Comparison of ENCODE assay signal across 17 cellular contexts in the genomic region with DNA sequence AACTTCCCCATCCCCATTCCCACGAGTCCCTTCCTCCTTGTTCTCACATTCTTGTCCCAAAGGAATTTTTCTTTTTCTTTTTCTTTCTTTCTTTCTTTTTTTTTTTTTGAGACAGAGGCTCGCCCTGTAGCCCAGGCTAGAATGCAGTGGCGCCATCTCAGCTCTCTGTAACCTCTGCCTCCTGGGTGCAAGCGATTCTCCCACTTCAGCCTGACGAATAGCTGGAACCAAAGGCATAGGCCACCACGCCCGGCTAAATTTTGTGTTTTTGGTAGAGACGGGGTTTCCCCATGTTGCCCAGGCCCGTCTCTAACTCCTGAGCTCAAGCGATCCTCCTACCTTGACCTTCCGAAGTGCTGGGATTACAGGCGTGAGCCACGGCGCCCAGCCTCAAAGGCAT. TPM values are rescaled to one million over a fixed set of nuclear protein-coding genes. Genes with fewer than 3 reads are reported as not detected.
DNase-seq lines count a peak whose midpoint lies in the region; ATAC-seq and TF ChIP-seq lines count a peak whose summit lies in the region.
"Had no signal": no experiment of that assay in that cellular context is flagged by ENCODE, and none has a peak within 500 bp of the region (broad histone marks: within the 10 kb centered on the region; RNA-seq: fewer than 3 reads in every experiment).

No MANE protein-coding gene starts in this region.

- H3K4me3 Mint-ChIP-seq in activated CD4-positive, alpha-beta T cell treated with anti-CD3 and anti-CD28 coated beads, Interleukin-2, amount 10 ng/mL, durations not matched to agents 24 days and 14 days: peak overlapping the region; percentile 92
- H3K4me3 Mint-ChIP-seq in T-helper 17 cell (peak overlapping the region; percentile 95), glutamatergic neuron (ENCODE audit: unreplicated experiment) (peak overlapping the region; percentile 89)
- H3K4me3 Mint-ChIP-seq in stimulated activated naive B cell treated with anti-CD40 and anti-IgM and Interleukin-4, amounts not matched to agents 10 μg/mL and 1 μg/mL and 100 μg/mL, for 72 hours: peak overlapping the region; percentile 87 to 95

- H3K4me3 ChIP-seq in WERI-Rb-1 (ENCODE audit: low read depth, low read length): no peak overlapping the region

- peaks cover 18% of the 10 kb centered on the region for H3K27me3 Mint-ChIP-seq in activated CD4-positive, alpha-beta T cell treated with anti-CD3 and anti-CD28 coated beads, Interleukin-2, amount 10 ng/mL, durations not matched to agents 24 days and 14 days
- H3K27me3 Mint-ChIP-seq in T-helper 17 cell (peaks cover 28% of the 10 kb centered on the region), glutamatergic neuron (ENCODE audit: unreplicated experiment) (peaks cover 22% of the 10 kb centered on the region)
- H3K27me3 Mint-ChIP-seq in stimulated activated naive B cell treated with anti-CD40 and anti-IgM and Interleukin-4, amounts not matched to agents 10 μg/mL and 1 μg/mL and 100 μg/mL, for 72 hours: peaks cover 11% of the 10 kb centered on the region in 2 donors

- H3K9me3 Mint-ChIP-seq in activated CD4-positive, alpha-beta T cell treated with anti-CD3 and anti-CD28 coated beads, Interleukin-2, amount 10 ng/mL, durations not matched to agents 24 days and 14 days: no peaks in the 10 kb centered on the region
- peaks cover 24% of the 10 kb centered on the region for H3K9me3 Mint-ChIP-seq in glutamatergic neuron (ENCODE audit: unreplicated experiment)
- H3K9me3 Mint-ChIP-seq in stimulated activated naive B cell treated with anti-CD40 and anti-IgM and Interleukin-4, amounts not matched to agents 10 μg/mL and 1 μg/mL and 100 μg/mL, for 72 hours: no peaks in the 10 kb centered on the region

- peaks cover 1% of the 10 kb centered on the region for H3K36me3 Mint-ChIP-seq in activated CD4-positive, alpha-beta T cell treated with anti-CD3 and anti-CD28 coated beads, Interleukin-2, amount 10 ng/mL, durations not matched to agents 24 days and 14 days (ENCODE audit: low read depth)
- H3K36me3 Mint-ChIP-seq in T-helper 17 cell (ENCODE audit: low read depth) (peaks cover 2% of the 10 kb centered on the region), glutamatergic neuron (ENCODE audit: unreplicated experiment) (peaks cover 7% of the 10 kb centered on the region)
- H3K36me3 Mint-ChIP-seq in stimulated activated naive B cell treated with anti-CD40 and anti-IgM and Interleukin-4, amounts not matched to agents 10 μg/mL and 1 μg/mL and 100 μg/mL, for 72 hours: no peaks in the 10 kb centered on the region

- DNase-seq in activated CD4-positive, alpha-beta T cell treated with anti-CD3 and anti-CD28 coated beads, Interleukin-2, amount 10 ng/mL, durations not matched to agents 24 days and 14 days: no peak
- no peak for DNase-seq in activated CD4-positive, alpha-beta T cell treated with anti-CD3 and anti-CD28 coated beads for 4 hours
- no peak for DNase-seq in T-helper 17 cell
- no peak for DNase-seq in glutamatergic neuron
- DNase-seq in stimulated activated naive B cell treated with anti-CD40 and anti-IgM and Interleukin-4, amounts not matched to agents 10 μg/mL and 1 μg/mL and 100 μg/mL, for 72 hours: no peak
- no peak for DNase-seq in islet precursor cell
- DNase-seq in WERI-Rb-1: no peak
- no peak for DNase-seq in foreskin keratinocyte
- DNase-seq: activated CD4-positive, alpha-beta T cell treated with anti-CD3 and anti-CD28 coated beads, Interleukin-2, amount 50 U/mL, for 4 hours; activated naive CD4-positive, alpha-beta T cell treated with anti-CD3 and anti-CD28 coated beads, Interleukin-2, amount 50 U/mL, for 16 hours; DMS153; NCI-H146; NCI-H510A; T-helper 9 cell had no signal

- no peaks in the 10 kb centered on the region for H3K27me3 ChIP-seq in WERI-Rb-1 (ENCODE audit: insufficient read depth, low read depth, severe bottlenecking)
- H3K27me3 ChIP-seq in foreskin keratinocyte: no peaks in the 10 kb centered on the region
- H3K27me3 ChIP-seq: esophagus muscularis mucosa, pancreas had no signal

- ATAC-seq in T-helper 17 cell (no peak), foreskin keratinocyte (no peak)
- no peak for ATAC-seq in stimulated activated naive B cell treated with anti-CD40 and anti-IgM and Interleukin-4, amounts not matched to agents 10 μg/mL and 1 μg/mL and 100 μg/mL, for 72 hours (replicated peaks)

- no peak overlapping the region for H3K27ac ChIP-seq in WERI-Rb-1
- H3K27ac ChIP-seq in foreskin keratinocyte: no peak overlapping the region
- H3K27ac ChIP-seq: esophagus muscularis mucosa, pancreas had no signal

- H3K27ac Mint-ChIP-seq in activated CD4-positive, alpha-beta T cell treated with anti-CD3 and anti-CD28 coated beads, Interleukin-2, amount 10 ng/mL, durations not matched to agents 24 days and 14 days: no peak overlapping the region
- H3K27ac Mint-ChIP-seq in T-helper 17 cell: no peak overlapping the region
- H3K27ac Mint-ChIP-seq in glutamatergic neuron (ENCODE audit: unreplicated experiment): peak overlapping the region; percentile 86
- H3K27ac Mint-ChIP-seq in stimulated activated naive B cell treated with anti-CD40 and anti-IgM and Interleukin-4, amounts not matched to agents 10 μg/mL and 1 μg/mL and 100 μg/mL, for 72 hours: no peak overlapping the region

- H3K36me3 ChIP-seq in WERI-Rb-1: no peaks in the 10 kb centered on the region
- H3K36me3 ChIP-seq: esophagus muscularis mucosa, pancreas had no signal

- no peak for TF ChIP-seq CTCF in glutamatergic neuron (IDR thresholded peaks at IDR 0.05; ENCODE audit: partially characterized antibody, unreplicated experiment)
- TF ChIP-seq CTCF in WERI-Rb-1 (IDR thresholded peaks at IDR 0.05; ENCODE audit: low read depth, low read length): no peak
- TF ChIP-seq CTCF in foreskin keratinocyte (conservative IDR thresholded peaks at IDR 0.05): no peak

- H3K4me1 Mint-ChIP-seq in activated CD4-positive, alpha-beta T cell treated with anti-CD3 and anti-CD28 coated beads, Interleukin-2, amount 10 ng/mL, durations not matched to agents 24 days and 14 days: peaks cover 36% of the 10 kb centered on the region
- H3K4me1 Mint-ChIP-seq in T-helper 17 cell (peaks cover 36% of the 10 kb centered on the region), glutamatergic neuron (ENCODE audit: low read depth, unreplicated experiment) (peaks cover 32% of the 10 kb centered on the region)
- H3K4me1 Mint-ChIP-seq in stimulated activated naive B cell treated with anti-CD40 and anti-IgM and Interleukin-4, amounts not matched to agents 10 μg/mL and 1 μg/mL and 100 μg/mL, for 72 hours: peaks cover 30 to 42% of the 10 kb centered on the region in 2 donors

- no peaks in the 10 kb centered on the region for H3K9me3 ChIP-seq in T-helper 17 cell (ENCODE audit: control insufficient read depth, low read length, poor library complexity, severe bottlenecking)
- no peaks in the 10 kb centered on the region for H3K9me3 ChIP-seq in WERI-Rb-1 (ENCODE audit: severe bottlenecking)
- H3K9me3 ChIP-seq: esophagus muscularis mucosa, pancreas had no signal

- peaks cover 9% of the 10 kb centered on the region for H3K4me1 ChIP-seq in foreskin keratinocyte
- H3K4me1 ChIP-seq: pancreas had no signal

- intact Hi-C loops in activated CD4-positive, alpha-beta T cell treated with anti-CD3 and anti-CD28 coated beads, Interleukin-2, amount 10 ng/mL, durations not matched to agents 24 days and 14 days (cut with micrococcal nuclease): no loop called here

RNA-seq across cellular contexts. Expression of a gene that starts 0.8 kb away (rescaled TPM):
- total RNA-seq in activated CD4-positive, alpha-beta T cell treated with anti-CD3 and anti-CD28 coated beads, Interleukin-2, amount 10 ng/mL, durations not matched to agents 24 days and 14 days: not detected in 2 replicates
- total RNA-seq in T-helper 17 cell: not detected
- 1.2 TPM for total RNA-seq in glutamatergic neuron (ENCODE audit: unreplicated experiment)
- not detected in 2 replicates for total RNA-seq in foreskin keratinocyte
- polyA plus RNA-seq in foreskin keratinocyte: not detected in 2 replicates
- total RNA-seq: esophagus muscularis mucosa, HepG2 had no signal
- polyA plus RNA-seq: HepG2 had no signal

RNA-seq across cellular contexts. Expression of a gene that starts 1.0 kb away (rescaled TPM):
- total RNA-seq in activated CD4-positive, alpha-beta T cell treated with anti-CD3 and anti-CD28 coated beads, Interleukin-2, amount 10 ng/mL, durations not matched to agents 24 days and 14 days: 13.6 and 16.3 TPM in 2 replicates
- total RNA-seq in T-helper 17 cell (10 to 100 TPM; 12.3 to 13.4 TPM), glutamatergic neuron (ENCODE audit: unreplicated experiment) (221 TPM), foreskin keratinocyte (9.4 and 10.6 TPM in 2 replicates)
- 7.8 and 7.9 TPM in 2 replicates for polyA plus RNA-seq in foreskin keratinocyte

Comparison
In these comparisons a context has a peak if more than half of its experiments do, and no peak if none do; other contexts are left out.
1. RNA of a gene that starts 1.0 kb away (total RNA-seq): 221 TPM in glutamatergic neuron (single experiment); 13.6 to 16.3 TPM in activated CD4-positive, alpha-beta T cell treated with anti-CD3 and anti-CD28 coated beads, Interleukin-2, amount 10 ng/mL, durations not matched to agents 24 days and 14 days, 12.3 to 13.4 TPM in T-helper 17 cell and 9.4 to 10.6 TPM in foreskin keratinocyte; every median in the first group is over 10 times any median in the second.
2. Peak in every context shown above with its lines, with median percentiles within 50 percentile points of each other: H3K4me3 Mint-ChIP-seq.